In genomic region chr11:15580056-15580774, GRCh38 we compare ENCODE assay signal across 1 cellular context.
TF ChIP-seq lines count a peak whose summit lies in the region.

No MANE protein-coding gene starts in this region.

TF ChIP-seq in K562, 482 proteins besides CTCF, POLR2A, EP300 and RAD21 (continued from another document and continues in another):
- TF ChIP-seq ARID4B (CRISPR knock-in tag; IDR thresholded peaks at IDR 0.05) = no peak
- no peak for TF ChIP-seq POLR2AphosphoS2 (IDR thresholded peaks at IDR 0.05; ENCODE audit: low read length)
- peak; percentile 24; the same call in 1 of the 2 replicates for TF ChIP-seq STAT5A (IDR thresholded peaks at IDR 0.05; ENCODE audit: borderline replicate concordance, low read length)
- no peak for TF ChIP-seq WHSC1 (IDR thresholded peaks at IDR 0.05; ENCODE audit: low read length)
- peak; percentile 49; the same call in 1 of the 2 replicates for TF ChIP-seq MTA2 (IDR thresholded peaks at IDR 0.05; ENCODE audit: low read depth)
- TF ChIP-seq TCF3 (CRISPR knock-in tag; IDR thresholded peaks at IDR 0.05) = peak; percentile 82
- peak; percentile 49; the same call in 1 of the 2 replicates for TF ChIP-seq JUND (IDR thresholded peaks at IDR 0.05; ENCODE audit: borderline replicate concordance, low read depth, low read length)
- TF ChIP-seq JUND (tag; IDR thresholded peaks at IDR 0.05; ENCODE audit: borderline replicate concordance, low read depth, low read length) = peak; percentile 36; the same call in 1 of the 3 replicates
- no peak for TF ChIP-seq ESRRB (CRISPR knock-in tag; IDR thresholded peaks at IDR 0.05; ENCODE audit: borderline replicate concordance)
- peak; percentile 84 for TF ChIP-seq NFE2 (IDR thresholded peaks at IDR 0.05; ENCODE audit: low read depth)
- TF ChIP-seq ZNF134 (CRISPR knock-in tag; conservative IDR thresholded peaks at IDR 0.05) = peak; percentile 76
- no peak for TF ChIP-seq ZNF277 (CRISPR knock-in tag; IDR thresholded peaks at IDR 0.05; ENCODE audit: borderline replicate concordance)
- TF ChIP-seq ZNF780A (CRISPR knock-in tag; IDR thresholded peaks at IDR 0.05) = no peak
- no peak for TF ChIP-seq HNRNPL (IDR thresholded peaks at IDR 0.05; ENCODE audit: low read depth, low read length)
- TF ChIP-seq ZSCAN29 (IDR thresholded peaks at IDR 0.05) = no peak
- TF ChIP-seq MLLT1 (IDR thresholded peaks at IDR 0.05) = peak in 1 of 2 experiments; percentile 63; a peak in 2 of 4 replicates
- no peak for TF ChIP-seq HNRNPK (IDR thresholded peaks at IDR 0.05; ENCODE audit: low read depth, low read length, poor library complexity, severe bottlenecking)
- TF ChIP-seq ZNF224 (CRISPR knock-in tag; IDR thresholded peaks at IDR 0.05) = no peak
- TF ChIP-seq RCOR1 (IDR thresholded peaks at IDR 0.05; ENCODE audit: borderline replicate concordance in 1 of 2, low read depth in 2 of 2, low read length in 2 of 2) = peak in 1 of 2 experiments; percentile 37; a peak in 1 of 4 replicates
- TF ChIP-seq CTBP1 (IDR thresholded peaks at IDR 0.05; ENCODE audit: borderline replicate concordance) = 0 out of 2 replicates have a peak, but pooled peaks have one; percentile 11
- no peak for TF ChIP-seq COPS2 (conservative IDR thresholded peaks at IDR 0.05)
- peak; percentile 81 for TF ChIP-seq KLF16 (IDR thresholded peaks at IDR 0.05)
- TF ChIP-seq PRMT5 (CRISPR knock-in tag; IDR thresholded peaks at IDR 0.05) = no peak
- peak; percentile 73 for TF ChIP-seq SMARCA4 (IDR thresholded peaks at IDR 0.05)
- peak; percentile 34; the same call in 1 of the 2 replicates for TF ChIP-seq ATF3 (IDR thresholded peaks at IDR 0.05)
- TF ChIP-seq ATF3 (CRISPR knock-in tag; conservative IDR thresholded peaks at IDR 0.05) = no peak
- TF ChIP-seq, protein P1, sequence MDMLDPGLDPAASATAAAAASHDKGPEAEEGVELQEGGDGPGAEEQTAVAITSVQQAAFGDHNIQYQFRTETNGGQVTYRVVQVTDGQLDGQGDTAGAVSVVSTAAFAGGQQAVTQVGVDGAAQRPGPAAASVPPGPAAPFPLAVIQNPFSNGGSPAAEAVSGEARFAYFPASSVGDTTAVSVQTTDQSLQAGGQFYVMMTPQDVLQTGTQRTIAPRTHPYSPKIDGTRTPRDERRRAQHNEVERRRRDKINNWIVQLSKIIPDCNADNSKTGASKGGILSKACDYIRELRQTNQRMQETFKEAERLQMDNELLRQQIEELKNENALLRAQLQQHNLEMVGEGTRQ (CRISPR knock-in tag; IDR thresholded peaks at IDR 0.05) = no peak
- no peak for TF ChIP-seq ASH1L (IDR thresholded peaks at IDR 0.05; ENCODE audit: borderline replicate concordance, low read depth, partially characterized antibody)
- TF ChIP-seq CBFA2T3 (IDR thresholded peaks at IDR 0.05) = peak; percentile 81
- TF ChIP-seq TCF7 (IDR thresholded peaks at IDR 0.05; ENCODE audit: borderline replicate concordance) = no peak
- TF ChIP-seq C11orf30 (IDR thresholded peaks at IDR 0.05; ENCODE audit: low read depth) = peak; percentile 93
- no peak for TF ChIP-seq ZNF280A (IDR thresholded peaks at IDR 0.05; ENCODE audit: low read depth, partially characterized antibody)
- peak; percentile 48; the same call in 1 of the 2 replicates for TF ChIP-seq HES1 (IDR thresholded peaks at IDR 0.05; ENCODE audit: low read depth)
- TF ChIP-seq TEAD4 (IDR thresholded peaks at IDR 0.05; ENCODE audit: low read length) = peak; percentile 77
- TF ChIP-seq TEAD4 (CRISPR knock-in tag; IDR thresholded peaks at IDR 0.05; ENCODE audit: borderline replicate concordance) = no peak
- TF ChIP-seq SETDB1 (IDR thresholded peaks at IDR 0.05; ENCODE audit: low read length) = no peak
- TF ChIP-seq MAFG (tag; conservative IDR thresholded peaks at IDR 0.05) = peak; percentile 76
- TF ChIP-seq, protein P2, sequence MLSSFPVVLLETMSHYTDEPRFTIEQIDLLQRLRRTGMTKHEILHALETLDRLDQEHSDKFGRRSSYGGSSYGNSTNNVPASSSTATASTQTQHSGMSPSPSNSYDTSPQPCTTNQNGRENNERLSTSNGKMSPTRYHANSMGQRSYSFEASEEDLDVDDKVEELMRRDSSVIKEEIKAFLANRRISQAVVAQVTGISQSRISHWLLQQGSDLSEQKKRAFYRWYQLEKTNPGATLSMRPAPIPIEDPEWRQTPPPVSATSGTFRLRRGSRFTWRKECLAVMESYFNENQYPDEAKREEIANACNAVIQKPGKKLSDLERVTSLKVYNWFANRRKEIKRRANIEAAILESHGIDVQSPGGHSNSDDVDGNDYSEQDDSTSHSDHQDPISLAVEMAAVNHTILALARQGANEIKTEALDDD (IDR thresholded peaks at IDR 0.05) = peak; percentile 91
- no peak for TF ChIP-seq RFX7 (CRISPR knock-in tag; IDR thresholded peaks at IDR 0.05)
- TF ChIP-seq SAFB (IDR thresholded peaks at IDR 0.05; ENCODE audit: borderline replicate concordance, low read depth, low read length) = no peak
- TF ChIP-seq NCOA1 (IDR thresholded peaks at IDR 0.05; ENCODE audit: low read depth) = no peak
- TF ChIP-seq, protein P3, sequence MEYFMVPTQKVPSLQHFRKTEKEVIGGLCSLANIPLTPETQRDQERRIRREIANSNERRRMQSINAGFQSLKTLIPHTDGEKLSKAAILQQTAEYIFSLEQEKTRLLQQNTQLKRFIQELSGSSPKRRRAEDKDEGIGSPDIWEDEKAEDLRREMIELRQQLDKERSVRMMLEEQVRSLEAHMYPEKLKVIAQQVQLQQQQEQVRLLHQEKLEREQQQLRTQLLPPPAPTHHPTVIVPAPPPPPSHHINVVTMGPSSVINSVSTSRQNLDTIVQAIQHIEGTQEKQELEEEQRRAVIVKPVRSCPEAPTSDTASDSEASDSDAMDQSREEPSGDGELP (CRISPR knock-in tag; IDR thresholded peaks at IDR 0.05; ENCODE audit: borderline replicate concordance) = peak; percentile 63; the same call in 1 of the 2 replicates
- no peak for TF ChIP-seq GABPB2 (CRISPR knock-in tag; conservative IDR thresholded peaks at IDR 0.05)
- TF ChIP-seq MAFK (IDR thresholded peaks at IDR 0.05; ENCODE audit: low read length) = peak; percentile 91
- no peak for TF ChIP-seq ARHGAP35 (IDR thresholded peaks at IDR 0.05; ENCODE audit: partially characterized antibody)
- no peak for TF ChIP-seq ZNF830 (CRISPR knock-in tag; IDR thresholded peaks at IDR 0.05)
- TF ChIP-seq MEIS2 (IDR thresholded peaks at IDR 0.05; ENCODE audit: partially characterized antibody) = peak; percentile 15
- peak; percentile 48; the same call in 1 of the 2 replicates for TF ChIP-seq PML (IDR thresholded peaks at IDR 0.05; ENCODE audit: low read length)
- TF ChIP-seq DPF2 (IDR thresholded peaks at IDR 0.05) = peak; percentile 76
- TF ChIP-seq ZNF282 (CRISPR knock-in tag; IDR thresholded peaks at IDR 0.05) = no peak
- no peak for TF ChIP-seq ZFP30 (CRISPR knock-in tag; IDR thresholded peaks at IDR 0.05; ENCODE audit: borderline replicate concordance)
- TF ChIP-seq SPI1 (IDR thresholded peaks at IDR 0.05; ENCODE audit: borderline replicate concordance, low read depth, low read length) = peak; percentile 89
- TF ChIP-seq, protein P4, sequence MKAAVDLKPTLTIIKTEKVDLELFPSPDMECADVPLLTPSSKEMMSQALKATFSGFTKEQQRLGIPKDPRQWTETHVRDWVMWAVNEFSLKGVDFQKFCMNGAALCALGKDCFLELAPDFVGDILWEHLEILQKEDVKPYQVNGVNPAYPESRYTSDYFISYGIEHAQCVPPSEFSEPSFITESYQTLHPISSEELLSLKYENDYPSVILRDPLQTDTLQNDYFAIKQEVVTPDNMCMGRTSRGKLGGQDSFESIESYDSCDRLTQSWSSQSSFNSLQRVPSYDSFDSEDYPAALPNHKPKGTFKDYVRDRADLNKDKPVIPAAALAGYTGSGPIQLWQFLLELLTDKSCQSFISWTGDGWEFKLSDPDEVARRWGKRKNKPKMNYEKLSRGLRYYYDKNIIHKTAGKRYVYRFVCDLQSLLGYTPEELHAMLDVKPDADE (conservative IDR thresholded peaks at IDR 0.05; ENCODE audit: control insufficient read depth, low read depth, low read length) = no peak
- peak; percentile 45; the same call in 1 of the 2 replicates for TF ChIP-seq ZBTB7A (IDR thresholded peaks at IDR 0.05; ENCODE audit: borderline replicate concordance, control insufficient read depth, low read depth, low read length)
- TF ChIP-seq MAFF (IDR thresholded peaks at IDR 0.05; ENCODE audit: low read length) = peak; percentile 90
- TF ChIP-seq, protein P5, sequence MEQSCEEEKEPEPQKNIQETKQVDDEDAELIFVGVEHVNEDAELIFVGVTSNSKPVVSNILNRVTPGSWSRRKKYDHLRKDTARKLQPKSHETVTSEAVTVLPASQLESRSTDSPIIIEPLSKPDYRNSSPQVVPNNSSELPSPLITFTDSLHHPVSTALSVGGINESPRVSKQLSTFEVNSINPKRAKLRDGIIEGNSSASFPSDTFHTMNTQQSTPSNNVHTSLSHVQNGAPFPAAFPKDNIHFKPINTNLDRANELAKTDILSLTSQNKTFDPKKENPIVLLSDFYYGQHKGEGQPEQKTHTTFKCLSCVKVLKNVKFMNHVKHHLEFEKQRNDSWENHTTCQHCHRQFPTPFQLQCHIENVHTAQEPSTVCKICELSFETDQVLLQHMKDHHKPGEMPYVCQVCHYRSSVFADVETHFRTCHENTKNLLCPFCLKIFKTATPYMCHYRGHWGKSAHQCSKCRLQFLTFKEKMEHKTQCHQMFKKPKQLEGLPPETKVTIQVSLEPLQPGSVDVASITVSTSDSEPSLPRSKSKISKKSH (CRISPR knock-in tag; IDR thresholded peaks at IDR 0.05) = no peak
- TF ChIP-seq ZNF316 (IDR thresholded peaks at IDR 0.05) = peak; percentile 94
